8 cellular contexts compared by ENCODE assay signal in genomic region chr7:6637544-6638229, GRCh38. TPM values are rescaled to one million over a fixed set of nuclear protein-coding genes. Genes with fewer than 3 reads are reported as not detected.
DNase-seq lines count a peak whose midpoint lies in the region; ATAC-seq and TF ChIP-seq lines count a peak whose summit lies in the region.

No MANE protein-coding gene starts in this region.

- peak overlapping the region; percentile 57 for H3K4me3 ChIP-seq in mononuclear cell (ENCODE audit: low read length)

- H3K4me1 ChIP-seq in mononuclear cell (ENCODE audit: insufficient read depth, low read length), result peaks cover 43% of the 10 kb centered on the region

- H3K27me3 ChIP-seq in mononuclear cell (ENCODE audit: insufficient read depth, low read length), result no peaks in the 10 kb centered on the region

- no peaks in the 10 kb centered on the region for H3K9me3 ChIP-seq in mononuclear cell (ENCODE audit: low read depth, low read length)

- DNase-seq in KBM-7 (peak; percentile 74), dermis blood vessel endothelial cell (peak; percentile 50), NCI-H1048 (lab: John Stamatoyannopoulos, UW) (no peak)
- DNase-seq in activated CD4-positive, CD25-positive, alpha-beta regulatory T cell treated with anti-CD3 and anti-CD28 coated beads, Interleukin-2, amount 50 U/mL, for 72 hours, result peak; percentile 64
- DNase-seq in stimulated activated CD8-positive, alpha-beta memory T cell treated with anti-CD3 and anti-CD28 coated beads, Interleukin-7, amount 100 ng/mL, for 48 hours (ENCODE audit: extremely low read depth in 1 of 2, low read depth in 1 of 2), result peak; percentile 50

- in situ Hi-C loops in KBM-7 (cut with MboI; ENCODE audit: low pct_unique_long_range_greater_than_20kb, low sequenced_read_pairs), result no loop called here

- peak; percentile 80 for ATAC-seq in GM21723 (IDR thresholded peaks at IDR 0.05; ENCODE audit: unreplicated experiment)

- TF ChIP-seq CTCF in GM12873 (IDR thresholded peaks at IDR 0.05; ENCODE audit: insufficient read depth, low read depth, low read length, missing control alignments), result peak; percentile 64

RNA-seq across cellular contexts. Expression of gene ZNF316, which starts 0.6 kb away (rescaled TPM):
- total RNA-seq in dermis blood vessel endothelial cell, result 18.4 and 25.9 TPM in 2 replicates
- 23.3 TPM for total RNA-seq in mononuclear cell

RNA-seq across cellular contexts. Expression of gene ZNF853, which starts 22.3 kb away (rescaled TPM):
- 0.93 and 1.0 TPM in 2 replicates for total RNA-seq in dermis blood vessel endothelial cell
- total RNA-seq in mononuclear cell, result 3.8 TPM

RNA-seq across cellular contexts. Expression of gene INTS15, which starts 47.9 kb away (rescaled TPM):
- total RNA-seq in dermis blood vessel endothelial cell (13.1 and 14.5 TPM in 2 replicates), mononuclear cell (22.2 TPM)
